16 cellular contexts compared by ENCODE assay signal in the genomic region with DNA sequence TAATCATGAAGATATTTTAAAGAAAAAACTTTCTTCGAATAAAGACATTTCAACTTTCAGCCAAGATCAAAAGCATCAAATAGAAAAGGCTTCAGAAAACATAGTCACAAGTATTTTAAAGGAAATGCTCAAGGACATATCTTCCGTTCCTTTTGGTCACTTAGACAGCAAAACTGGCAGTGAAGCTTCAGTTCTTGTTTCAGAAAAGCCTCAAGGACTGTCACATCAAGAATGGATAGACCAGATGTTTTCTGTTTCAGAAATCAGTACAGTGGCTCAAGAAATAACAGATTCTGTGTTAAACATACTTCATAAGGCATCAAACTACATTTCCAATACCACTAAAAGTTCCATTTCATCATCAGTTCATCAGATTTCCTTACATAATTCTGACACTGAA.
"Had no signal": no experiment of that assay in that cellular context is flagged by ENCODE, and none has a peak within 500 bp of the region (broad histone marks: within the 10 kb centered on the region; RNA-seq: fewer than 3 reads in every experiment).

No MANE protein-coding gene starts in this region.

- H3K4me2 ChIP-seq: smooth muscle cell had no signal

- H3K27ac ChIP-seq: foreskin keratinocyte, heart left ventricle, left lung, tibial nerve, WERI-Rb-1 had no signal

- H3K27me3 ChIP-seq: foreskin keratinocyte, heart left ventricle, left lung, tibial nerve had no signal

- ATAC-seq: activated CD8-positive, alpha-beta T cell treated with anti-CD3 and anti-CD28 coated beads for 36 hours; foreskin keratinocyte; heart left ventricle; left lung; natural killer cell; right cardiac atrium; stimulated activated memory B cell treated with anti-CD40 and anti-IgM and Interleukin-4, amounts not matched to agents 10 μg/mL and 1 μg/mL and 100 μg/mL, for 72 hours had no signal

- H3K36me3 ChIP-seq: heart left ventricle, left lung, tibial nerve, WERI-Rb-1 had no signal

- H3K4me3 ChIP-seq: heart left ventricle, left lung, smooth muscle cell, tibial nerve had no signal

- H3K4me1 ChIP-seq: foreskin keratinocyte, heart left ventricle, left lung, tibial nerve had no signal

- DNase-seq: activated CD4-positive, alpha-beta T cell treated with anti-CD3 and anti-CD28 coated beads for 4 hours; activated CD8-positive, alpha-beta memory T cell treated with anti-CD3 and anti-CD28 coated beads, Interleukin-2, amount 50 U/mL, for 4 hours; activated CD8-positive, alpha-beta T cell treated with anti-CD3 and anti-CD28 coated beads for 36 hours; activated naive CD4-positive, alpha-beta T cell; foreskin keratinocyte; heart left ventricle; islet precursor cell; left lung; natural killer cell; nucleus accumbens; right cardiac atrium; stimulated activated CD4-positive, alpha-beta T cell treated with anti-CD3 and anti-CD28 coated beads, Interleukin-1b, Interleukin-23, amount 100 ng/mL, for 48 hours; WERI-Rb-1 had no signal

- H3K9me3 ChIP-seq: heart left ventricle, tibial nerve had no signal
